7 cellular contexts compared by ENCODE assay signal in genomic region chr15:40323953-40324937, GRCh38. TPM values are rescaled to one million over a fixed set of nuclear protein-coding genes. Genes with fewer than 3 reads are reported as not detected.
DNase-seq lines count a peak whose midpoint lies in the region; ATAC-seq lines count a peak whose summit lies in the region.
"Had no signal": no experiment of that assay in that cellular context is flagged by ENCODE, and none has a peak within 500 bp of the region (broad histone marks: within the 10 kb centered on the region; RNA-seq: fewer than 3 reads in every experiment).

No MANE protein-coding gene starts in this region.

- H3K27ac Mint-ChIP-seq in CD4-positive, CD25-positive, alpha-beta regulatory T cell: peak overlapping the region in 2 of 3 donors; percentile 56 to 59
- H3K27ac Mint-ChIP-seq in activated T-helper 2 cell treated with anti-CD3 and anti-CD28 coated beads, Interferon-gamma antibody, Interleukin-2, Interleukin-4, amounts not matched to agents 10 μg/mL and 5 μg/mL and 100 μg/mL, durations not matched to agents 14 hours and 24 hours and 36 hours: peak overlapping the region; percentile 12

- H3K36me3 ChIP-seq in CD4-positive, CD25-positive, alpha-beta regulatory T cell (ENCODE audit: control insufficient read depth, insufficient read depth, low read length): no peaks in the 10 kb centered on the region

- H3K4me3 Mint-ChIP-seq in CD4-positive, CD25-positive, alpha-beta regulatory T cell: peak overlapping the region; percentile 85 to 93 (median 90)
- H3K4me3 Mint-ChIP-seq in activated T-helper 2 cell treated with anti-CD3 and anti-CD28 coated beads, Interferon-gamma antibody, Interleukin-2, Interleukin-4, amounts not matched to agents 10 μg/mL and 5 μg/mL and 100 μg/mL, durations not matched to agents 14 hours and 24 hours and 36 hours (ENCODE audit: low read depth): peak overlapping the region; percentile 73

- no peaks in the 10 kb centered on the region for H3K9me3 Mint-ChIP-seq in CD4-positive, CD25-positive, alpha-beta regulatory T cell
- H3K9me3 Mint-ChIP-seq in activated T-helper 2 cell treated with anti-CD3 and anti-CD28 coated beads, Interferon-gamma antibody, Interleukin-2, Interleukin-4, amounts not matched to agents 10 μg/mL and 5 μg/mL and 100 μg/mL, durations not matched to agents 14 hours and 24 hours and 36 hours: no peaks in the 10 kb centered on the region

- peaks cover 24% of the 10 kb centered on the region for H3K4me1 ChIP-seq in CD4-positive, CD25-positive, alpha-beta regulatory T cell (ENCODE audit: control insufficient read depth, insufficient read depth, low read length, poor library complexity, severe bottlenecking)

- peak overlapping the region; percentile 64 for H3K4me3 ChIP-seq in CD4-positive, CD25-positive, alpha-beta regulatory T cell (ENCODE audit: low read depth, low read length)

- peaks cover 21% of the 10 kb centered on the region for H3K27me3 Mint-ChIP-seq in CD4-positive, CD25-positive, alpha-beta regulatory T cell
- H3K27me3 Mint-ChIP-seq in activated T-helper 2 cell treated with anti-CD3 and anti-CD28 coated beads, Interferon-gamma antibody, Interleukin-2, Interleukin-4, amounts not matched to agents 10 μg/mL and 5 μg/mL and 100 μg/mL, durations not matched to agents 14 hours and 24 hours and 36 hours (ENCODE audit: low read depth): peaks cover 19% of the 10 kb centered on the region

- peak in 1 of 3 donors; percentile 26 for DNase-seq in CD4-positive, CD25-positive, alpha-beta regulatory T cell
- no peak for DNase-seq in activated T-helper 2 cell treated with anti-CD3 and anti-CD28 coated beads, Interferon-gamma antibody, Interleukin-2, Interleukin-4, amounts not matched to agents 10 μg/mL and 5 μg/mL and 100 μg/mL, durations not matched to agents 14 hours and 24 hours and 36 hours (ENCODE audit: low spot score)
- DNase-seq in lung microvascular endothelial cell (ENCODE audit: low read depth in 2 of 2) (peak; percentile 38 to 44), NOMO-1 treated with DMSO at 0.1 percent for 48 hours (lab: John Stamatoyannopoulos, UW; ENCODE audit: unreplicated experiment) (no peak), DMS79 (lab: John Stamatoyannopoulos, UW) (no peak)

- no peaks in the 10 kb centered on the region for H3K9me3 ChIP-seq in CD4-positive, CD25-positive, alpha-beta regulatory T cell (ENCODE audit: control insufficient read depth in 2 of 2, low read length in 2 of 2)

- peaks cover 8% of the 10 kb centered on the region for H3K27me3 ChIP-seq in CD4-positive, CD25-positive, alpha-beta regulatory T cell (ENCODE audit: control insufficient read depth, insufficient read depth, low read length)

- intact Hi-C loops in activated T-helper 2 cell treated with anti-CD3 and anti-CD28 coated beads, Interferon-gamma antibody, Interleukin-2, Interleukin-4, amounts not matched to agents 10 μg/mL and 5 μg/mL and 100 μg/mL, durations not matched to agents 14 hours and 24 hours and 36 hours (cut with micrococcal nuclease): no loop called here

- ATAC-seq in CD4-positive, CD25-positive, alpha-beta regulatory T cell (ENCODE audit: low read depth in 2 of 2): no peak
- peak; percentile 6 for ATAC-seq in HG02610 (IDR thresholded peaks at IDR 0.05; ENCODE audit: unreplicated experiment)

- no peak overlapping the region for H3K27ac ChIP-seq in CD4-positive, CD25-positive, alpha-beta regulatory T cell (ENCODE audit: insufficient read depth, low read length, poor library complexity, severe bottlenecking)

- peaks cover 17 to 41% (median 26%) of the 10 kb centered on the region in 4 donors for H3K4me1 Mint-ChIP-seq in CD4-positive, CD25-positive, alpha-beta regulatory T cell
- H3K4me1 Mint-ChIP-seq in activated T-helper 2 cell treated with anti-CD3 and anti-CD28 coated beads, Interferon-gamma antibody, Interleukin-2, Interleukin-4, amounts not matched to agents 10 μg/mL and 5 μg/mL and 100 μg/mL, durations not matched to agents 14 hours and 24 hours and 36 hours (ENCODE audit: low read depth): peaks cover 30% of the 10 kb centered on the region

- no peaks in the 10 kb centered on the region for H3K36me3 Mint-ChIP-seq in CD4-positive, CD25-positive, alpha-beta regulatory T cell
- peaks cover 15% of the 10 kb centered on the region for H3K36me3 Mint-ChIP-seq in activated T-helper 2 cell treated with anti-CD3 and anti-CD28 coated beads, Interferon-gamma antibody, Interleukin-2, Interleukin-4, amounts not matched to agents 10 μg/mL and 5 μg/mL and 100 μg/mL, durations not matched to agents 14 hours and 24 hours and 36 hours (ENCODE audit: low read depth)

RNA-seq across cellular contexts. Expression of gene INAFM2, which starts 0.8 kb away (rescaled TPM):
- total RNA-seq in CD4-positive, CD25-positive, alpha-beta regulatory T cell: 10.0 TPM
- 1 to 10 TPM in 3 of 4 donors, under 1 TPM in 1; 0.67 to 2.2 (median 1.7) TPM for polyA plus RNA-seq in CD4-positive, CD25-positive, alpha-beta regulatory T cell
- 16.7 and 17.9 TPM in 2 replicates for total RNA-seq in activated T-helper 2 cell treated with anti-CD3 and anti-CD28 coated beads, Interferon-gamma antibody, Interleukin-2, Interleukin-4, amounts not matched to agents 10 μg/mL and 5 μg/mL and 100 μg/mL, durations not matched to agents 14 hours and 24 hours and 36 hours
- 11.3 and 14.1 TPM in 2 replicates for total RNA-seq in lung microvascular endothelial cell

RNA-seq across cellular contexts. Expression of gene CCDC9B, which starts 16.5 kb away (rescaled TPM):
- total RNA-seq in CD4-positive, CD25-positive, alpha-beta regulatory T cell: 3.7 TPM
- under 1 TPM in 1 of 4 donors, not detected in 3; 0.10 TPM for polyA plus RNA-seq in CD4-positive, CD25-positive, alpha-beta regulatory T cell
- total RNA-seq in activated T-helper 2 cell treated with anti-CD3 and anti-CD28 coated beads, Interferon-gamma antibody, Interleukin-2, Interleukin-4, amounts not matched to agents 10 μg/mL and 5 μg/mL and 100 μg/mL, durations not matched to agents 14 hours and 24 hours and 36 hours: 0.34 and 0.41 TPM in 2 replicates
- total RNA-seq in lung microvascular endothelial cell: 8.9 and 11.1 TPM in 2 replicates

RNA-seq across cellular contexts. Expression of gene PLCB2, which starts 16.5 kb away (rescaled TPM):
- 305 TPM for total RNA-seq in CD4-positive, CD25-positive, alpha-beta regulatory T cell
- 10 to 100 TPM; 17.3 to 24.6 (median 19.8) TPM for polyA plus RNA-seq in CD4-positive, CD25-positive, alpha-beta regulatory T cell
- total RNA-seq in activated T-helper 2 cell treated with anti-CD3 and anti-CD28 coated beads, Interferon-gamma antibody, Interleukin-2, Interleukin-4, amounts not matched to agents 10 μg/mL and 5 μg/mL and 100 μg/mL, durations not matched to agents 14 hours and 24 hours and 36 hours: 96.3 and 98.9 TPM in 2 replicates
- total RNA-seq in lung microvascular endothelial cell: under 0.01 and 0.44 TPM in 2 replicates
- total RNA-seq: M059J had no signal

RNA-seq across cellular contexts. Expression of gene PHGR1, which starts 26.6 kb away (rescaled TPM):
- total RNA-seq in CD4-positive, CD25-positive, alpha-beta regulatory T cell: not detected
- polyA plus RNA-seq in CD4-positive, CD25-positive, alpha-beta regulatory T cell: not detected
- total RNA-seq in activated T-helper 2 cell treated with anti-CD3 and anti-CD28 coated beads, Interferon-gamma antibody, Interleukin-2, Interleukin-4, amounts not matched to agents 10 μg/mL and 5 μg/mL and 100 μg/mL, durations not matched to agents 14 hours and 24 hours and 36 hours: not detected in 2 replicates
- total RNA-seq in lung microvascular endothelial cell: not detected in 2 replicates
- total RNA-seq: M059J had no signal

RNA-seq across cellular contexts. Expression of gene DISP2, which starts 33.8 kb away (rescaled TPM):
- total RNA-seq in CD4-positive, CD25-positive, alpha-beta regulatory T cell: 0.22 TPM
- under 1 TPM; 0.10 to 0.54 (median 0.21) TPM for polyA plus RNA-seq in CD4-positive, CD25-positive, alpha-beta regulatory T cell
- total RNA-seq in activated T-helper 2 cell treated with anti-CD3 and anti-CD28 coated beads, Interferon-gamma antibody, Interleukin-2, Interleukin-4, amounts not matched to agents 10 μg/mL and 5 μg/mL and 100 μg/mL, durations not matched to agents 14 hours and 24 hours and 36 hours: 0.05 and 0.39 TPM in 2 replicates
- under 0.01 TPM in 2 replicates for total RNA-seq in lung microvascular endothelial cell

Comparison
In these comparisons a context has a peak if more than half of its experiments do, and no peak if none do; other contexts are left out.
1. DNase-seq: peak in lung microvascular endothelial cell (2 of 2); none in activated T-helper 2 cell treated with anti-CD3 and anti-CD28 coated beads, Interferon-gamma antibody, Interleukin-2, Interleukin-4, amounts not matched to agents 10 μg/mL and 5 μg/mL and 100 μg/mL, durations not matched to agents 14 hours and 24 hours and 36 hours (single experiment), NOMO-1 treated with DMSO at 0.1 percent for 48 hours (single experiment) and DMS79 (single experiment).
2. RNA of gene PLCB2, which starts 16.5 kb away (total RNA-seq): 305 TPM in CD4-positive, CD25-positive, alpha-beta regulatory T cell (single experiment) and 96.3 to 98.9 TPM in activated T-helper 2 cell treated with anti-CD3 and anti-CD28 coated beads, Interferon-gamma antibody, Interleukin-2, Interleukin-4, amounts not matched to agents 10 μg/mL and 5 μg/mL and 100 μg/mL, durations not matched to agents 14 hours and 24 hours and 36 hours; under 0.01 to 0.44 TPM in lung microvascular endothelial cell; every median in the first group is over 10 times any median in the second.